ENCODE assay signal across 14 cellular contexts in the genomic region with DNA sequence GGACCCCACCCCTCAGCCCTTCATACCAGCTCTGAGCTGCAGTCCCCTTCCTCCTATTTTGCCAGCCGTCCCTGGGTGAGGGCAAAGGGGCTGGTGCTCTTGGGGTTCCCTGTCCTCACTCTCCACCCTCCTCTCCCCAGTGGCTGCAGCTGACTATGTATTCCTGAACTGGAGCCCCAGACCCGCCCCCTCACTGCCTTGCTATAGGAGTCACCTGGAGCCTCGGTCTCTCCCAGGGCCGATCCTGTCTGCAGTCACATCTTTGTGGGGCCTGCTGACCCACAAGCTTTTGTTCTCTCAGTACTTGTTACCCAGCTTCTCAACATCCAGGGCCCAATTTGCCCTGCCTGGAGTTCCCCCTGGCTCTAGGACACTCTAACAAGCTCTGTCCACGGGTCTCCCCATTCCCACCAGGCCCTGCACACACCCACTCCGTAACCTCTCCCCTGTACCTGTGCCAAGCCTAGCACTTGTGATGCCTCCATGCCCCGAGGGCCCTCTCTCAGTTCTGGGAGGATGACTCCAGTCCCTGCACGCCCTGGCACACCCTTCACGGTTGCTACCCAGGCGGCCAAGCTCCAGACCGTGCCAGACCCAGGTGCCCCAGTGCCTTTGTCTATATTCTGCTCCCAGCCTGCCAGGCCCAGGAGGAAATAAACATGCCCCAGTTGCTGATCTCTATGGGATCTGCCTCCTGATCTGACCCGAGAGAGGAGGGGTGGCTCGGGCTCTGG. TPM values are rescaled to one million over a fixed set of nuclear protein-coding genes. Genes with fewer than 3 reads are reported as not detected.
DNase-seq lines count a peak whose midpoint lies in the region; ATAC-seq and TF ChIP-seq lines count a peak whose summit lies in the region.
"Had no signal": no experiment of that assay in that cellular context is flagged by ENCODE, and none has a peak within 500 bp of the region (broad histone marks: within the 10 kb centered on the region; RNA-seq: fewer than 3 reads in every experiment).

No MANE protein-coding gene starts in this region.

- CTCF ChIA-PET in A673 (lab: Charles Lee), result no interaction called here

- H3K27me3 ChIP-seq in A673 (replicated peaks; ENCODE audit: insufficient read depth, low read depth, low read length, poor library complexity), result no peaks in the 10 kb centered on the region
- no peaks in the 10 kb centered on the region for H3K27me3 ChIP-seq in left ventricle myocardium inferior (ENCODE audit: low read depth)
- H3K27me3 ChIP-seq: adrenal gland, colonic mucosa had no signal

- peaks cover 3% of the 10 kb centered on the region for H3K4me1 Mint-ChIP-seq in activated T-helper 17 cell treated with anti-CD3 and anti-CD28 coated beads, Interleukin-2, amount 50 U/mL, for 72 hours

- H3K36me3 ChIP-seq in A673 (ENCODE audit: insufficient read depth, low read length, poor library complexity, severe bottlenecking), result peaks cover 48% of the 10 kb centered on the region
- peaks cover 61% of the 10 kb centered on the region for H3K36me3 ChIP-seq in left ventricle myocardium inferior

- no peaks in the 10 kb centered on the region for H3K4me1 ChIP-seq in A673 (ENCODE audit: insufficient read depth, low read length, poor library complexity, severe bottlenecking)
- peaks cover 69% of the 10 kb centered on the region for H3K4me1 ChIP-seq in left ventricle myocardium inferior
- H3K4me1 ChIP-seq: colonic mucosa had no signal

- no peaks in the 10 kb centered on the region for H3K9me3 ChIP-seq in A673 (ENCODE audit: low read depth, low read length, poor library complexity, severe bottlenecking)
- H3K9me3 ChIP-seq in left ventricle myocardium inferior (replicated peaks), result no peaks in the 10 kb centered on the region
- H3K9me3 ChIP-seq: adrenal gland, colonic mucosa had no signal

- H3K36me3 Mint-ChIP-seq in activated T-helper 17 cell treated with anti-CD3 and anti-CD28 coated beads, Interleukin-2, amount 50 U/mL, for 72 hours (ENCODE audit: low read depth), result peaks cover 65% of the 10 kb centered on the region

- DNase-seq in A673 (ENCODE audit: low spot score) (no peak), left ventricle myocardium inferior (peak; percentile 32), SIG-M5 (lab: John Stamatoyannopoulos, UW) (no peak)
- DNase-seq in stimulated activated CD8-positive, alpha-beta memory T cell treated with anti-CD3 and anti-CD28 coated beads, Interleukin-4, amount 100 ng/mL, for 48 hours, result no peak
- DNase-seq: adrenal gland; colonic mucosa; NCI-H446; stimulated activated CD4-positive, alpha-beta T cell treated with anti-CD3 and anti-CD28 coated beads, Interleukin-2, amount 100 ng/mL, for 24 hours; SW 1271 had no signal

- TSS peak; percentile 83 for BruUV-seq in A673 (replicated peaks; lab: Mats Ljungman, UMichigan)

- H3K27ac Mint-ChIP-seq in activated T-helper 17 cell treated with anti-CD3 and anti-CD28 coated beads, Interleukin-2, amount 50 U/mL, for 72 hours, result peak overlapping the region; percentile 62

- no peak for TF ChIP-seq CTCF in A673 (conservative IDR thresholded peaks at IDR 0.05; ENCODE audit: low read depth, low read length)
- TF ChIP-seq CTCF in left ventricle myocardium inferior (IDR thresholded peaks at IDR 0.05; ENCODE audit: borderline replicate concordance), result no peak

- POLR2A ChIA-PET in A673 (lab: Charles Lee; ENCODE audit: low non-redundant PET), result no interaction called here

- H3K27ac ChIP-seq in A673 (ENCODE audit: low read depth, low read length, poor library complexity, severe bottlenecking), result no peak overlapping the region
- H3K27ac ChIP-seq in left ventricle myocardium inferior (replicated peaks), result peak overlapping the region; percentile 99
- H3K27ac ChIP-seq: colonic mucosa had no signal

- no peak overlapping the region for H3K4me3 ChIP-seq in A673 (ENCODE audit: low read depth, low read length, poor library complexity, severe bottlenecking)
- peak overlapping the region; percentile 85 for H3K4me3 ChIP-seq in left ventricle myocardium inferior
- H3K4me3 ChIP-seq: adrenal gland, colonic mucosa had no signal

- no peak for ATAC-seq in activated T-helper 17 cell treated with anti-CD3 and anti-CD28 coated beads, Interleukin-2, amount 50 U/mL, for 72 hours (replicated peaks)
- ATAC-seq in GM18868 (IDR thresholded peaks at IDR 0.05; ENCODE audit: unreplicated experiment), result no peak

- H3K27me3 Mint-ChIP-seq in activated T-helper 17 cell treated with anti-CD3 and anti-CD28 coated beads, Interleukin-2, amount 50 U/mL, for 72 hours, result no peaks in the 10 kb centered on the region

- H3K9me3 Mint-ChIP-seq in activated T-helper 17 cell treated with anti-CD3 and anti-CD28 coated beads, Interleukin-2, amount 50 U/mL, for 72 hours, result no peaks in the 10 kb centered on the region

- H3K4me3 Mint-ChIP-seq in activated T-helper 17 cell treated with anti-CD3 and anti-CD28 coated beads, Interleukin-2, amount 50 U/mL, for 72 hours, result no peak overlapping the region

- intact Hi-C loops in A673 (cut with micrococcal nuclease; ENCODE audit: unreplicated experiment), result no loop called here
- intact Hi-C loops in left ventricle myocardium inferior (cut with micrococcal nuclease), result no loop called here

RNA-seq across cellular contexts. Expression of a gene that starts 2.4 kb away (rescaled TPM):
- total RNA-seq in A673 (2021) (not detected in 2 replicates), left ventricle myocardium inferior (2,839 TPM)
- not detected for total RNA-seq in activated T-helper 17 cell treated with anti-CD3 and anti-CD28 coated beads, Interleukin-2, amount 50 U/mL, for 72 hours
- total RNA-seq: HT1080 had no signal

RNA-seq across cellular contexts. Expression of a gene that starts 10.0 kb away (rescaled TPM):
- total RNA-seq in A673 (2021) (577 and 579 TPM in 2 replicates), left ventricle myocardium inferior (767 TPM)
- total RNA-seq in activated T-helper 17 cell treated with anti-CD3 and anti-CD28 coated beads, Interleukin-2, amount 50 U/mL, for 72 hours, result 100 to 1,000 TPM; 259 to 374 TPM

RNA-seq across cellular contexts. Expression of a gene that starts 34.6 kb away (rescaled TPM):
- total RNA-seq in A673 (2021) (156 and 158 TPM in 2 replicates), left ventricle myocardium inferior (94.9 TPM)
- total RNA-seq in activated T-helper 17 cell treated with anti-CD3 and anti-CD28 coated beads, Interleukin-2, amount 50 U/mL, for 72 hours, result 100 to 1,000 TPM; 105 to 162 TPM

RNA-seq across cellular contexts. Expression of a gene that starts 35.2 kb away (rescaled TPM):
- total RNA-seq in A673 (2021) (133 and 142 TPM in 2 replicates), left ventricle myocardium inferior (130 TPM)
- 10 to 100 TPM; 32.4 to 58.0 TPM for total RNA-seq in activated T-helper 17 cell treated with anti-CD3 and anti-CD28 coated beads, Interleukin-2, amount 50 U/mL, for 72 hours

RNA-seq across cellular contexts. Expression of a gene that starts 38.9 kb away (rescaled TPM):
- total RNA-seq in A673 (2021) (0.47 and 0.63 TPM in 2 replicates), left ventricle myocardium inferior (not detected)
- total RNA-seq in activated T-helper 17 cell treated with anti-CD3 and anti-CD28 coated beads, Interleukin-2, amount 50 U/mL, for 72 hours, result not detected
- total RNA-seq: adrenal gland, colonic mucosa, fibroblast of villous mesenchyme, HT1080, pulmonary artery endothelial cell had no signal

Comparison
In these comparisons a context has a peak if more than half of its experiments do, and no peak if none do; other contexts are left out.
1. RNA of a gene that starts 2.4 kb away (total RNA-seq): 2,839 TPM in left ventricle myocardium inferior (single experiment); not detected in A673 and not detected in activated T-helper 17 cell treated with anti-CD3 and anti-CD28 coated beads, Interleukin-2, amount 50 U/mL, for 72 hours; every median in the first group is over 1,000 times any median in the second.